2 cellular contexts compared by ENCODE assay signal in genomic region chr12:130156652-130157275, GRCh38.
TF ChIP-seq lines count a peak whose summit lies in the region.

No MANE protein-coding gene starts in this region.

TF ChIP-seq in HepG2, 621 proteins besides CTCF, POLR2A, EP300 and RAD21:
- TF ChIP-seq ZFP91 (CRISPR knock-in tag; IDR thresholded peaks at IDR 0.05; ENCODE audit: borderline replicate concordance) (no peak), CREB1 (IDR thresholded peaks at IDR 0.05) (peak; percentile 33; the same call in 1 of the 2 replicates), CREB1 (CRISPR knock-in tag; IDR thresholded peaks at IDR 0.05) (no peak), STAG1 (CRISPR knock-in tag; IDR thresholded peaks at IDR 0.05) (no peak), HBP1 (CRISPR knock-in tag; IDR thresholded peaks at IDR 0.05; ENCODE audit: low read depth) (no peak), ZNF282 (IDR thresholded peaks at IDR 0.05; ENCODE audit: partially characterized antibody) (no peak), ATF7 (IDR thresholded peaks at IDR 0.05) (peak; percentile 72), ATF7 (CRISPR knock-in tag; IDR thresholded peaks at IDR 0.05) (no peak)
- TF ChIP-seq, protein P1, sequence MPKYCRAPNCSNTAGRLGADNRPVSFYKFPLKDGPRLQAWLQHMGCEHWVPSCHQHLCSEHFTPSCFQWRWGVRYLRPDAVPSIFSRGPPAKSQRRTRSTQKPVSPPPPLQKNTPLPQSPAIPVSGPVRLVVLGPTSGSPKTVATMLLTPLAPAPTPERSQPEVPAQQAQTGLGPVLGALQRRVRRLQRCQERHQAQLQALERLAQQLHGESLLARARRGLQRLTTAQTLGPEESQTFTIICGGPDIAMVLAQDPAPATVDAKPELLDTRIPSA (CRISPR knock-in tag; IDR thresholded peaks at IDR 0.05; ENCODE audit: borderline replicate concordance), result no peak
TF ChIP-seq in HepG2: peak in this region for 2.

TF ChIP-seq in H1, 55 proteins besides CTCF, POLR2A, EP300 and RAD21:
- TF ChIP-seq CBX5 (IDR thresholded peaks at IDR 0.05; ENCODE audit: low read depth, low read length), result no peak
- no peak for TF ChIP-seq GABPA (IDR thresholded peaks at IDR 0.05; ENCODE audit: borderline replicate concordance, insufficient read depth, low read length)
- TF ChIP-seq KDM1A (IDR thresholded peaks at IDR 0.05; ENCODE audit: borderline replicate concordance, low read length), result peak; percentile 60; the same call in 1 of the 2 replicates
- TF ChIP-seq, protein P2, sequence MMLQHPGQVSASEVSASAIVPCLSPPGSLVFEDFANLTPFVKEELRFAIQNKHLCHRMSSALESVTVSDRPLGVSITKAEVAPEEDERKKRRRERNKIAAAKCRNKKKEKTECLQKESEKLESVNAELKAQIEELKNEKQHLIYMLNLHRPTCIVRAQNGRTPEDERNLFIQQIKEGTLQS (IDR thresholded peaks at IDR 0.05; ENCODE audit: insufficient read depth, low read depth, low read length), result no peak
- no peak for TF ChIP-seq BACH1 (IDR thresholded peaks at IDR 0.05; ENCODE audit: low read length)
- no peak for TF ChIP-seq RBBP5 (IDR thresholded peaks at IDR 0.05; ENCODE audit: borderline replicate concordance, low read depth, low read length)
